Comparison of ENCODE assay signal across 25 cellular contexts in the genomic region with DNA sequence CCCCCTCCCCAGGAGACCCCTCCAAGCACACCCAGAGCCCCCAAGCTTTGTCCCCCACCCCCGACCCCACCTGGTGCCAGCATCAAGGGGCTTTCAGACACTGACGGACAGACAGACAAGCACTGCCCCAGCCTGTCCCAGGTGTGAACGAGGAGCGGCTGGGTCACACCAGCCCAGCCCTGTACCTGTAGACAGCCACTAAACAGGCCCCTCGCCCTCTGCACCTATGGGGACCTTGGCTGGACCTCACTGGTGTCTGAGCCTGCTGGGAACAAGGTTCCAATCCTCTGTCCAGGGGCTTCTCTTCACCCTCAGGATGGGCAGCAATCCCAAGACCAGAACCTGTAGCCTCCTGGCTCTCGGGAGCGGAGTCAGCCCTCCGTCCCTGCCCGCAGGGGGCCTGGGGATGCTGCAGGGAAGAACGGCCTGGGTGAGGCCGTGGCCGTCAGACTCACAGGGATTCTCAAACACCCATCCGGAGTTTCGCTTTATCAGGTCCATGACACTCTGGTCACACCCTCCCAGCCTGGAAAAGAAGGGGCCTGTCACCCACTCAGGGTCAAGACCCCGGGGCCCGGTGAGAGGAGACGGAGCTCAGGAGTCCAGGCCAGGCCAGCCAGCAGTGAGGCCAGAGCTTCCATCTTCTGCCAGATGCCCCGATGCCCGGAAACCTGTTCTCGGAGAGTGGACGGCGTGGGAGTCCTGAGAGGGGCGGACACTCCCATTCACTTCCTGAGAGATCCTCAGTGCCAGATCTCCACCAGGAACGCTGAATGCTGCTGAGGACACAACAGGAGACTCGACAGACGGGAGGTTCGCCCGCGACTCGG. TPM values are rescaled to one million over a fixed set of nuclear protein-coding genes. Genes with fewer than 3 reads are reported as not detected.
"Had no signal": no experiment of that assay in that cellular context is flagged by ENCODE, and none has a peak within 500 bp of the region (broad histone marks: within the 10 kb centered on the region; RNA-seq: fewer than 3 reads in every experiment).

No MANE protein-coding gene starts in this region.

- FAIRE-seq: frontal cortex, islet of Langerhans, urothelium cell line had no signal

- H3K27ac ChIP-seq: epithelial cell of prostate, prostate gland, thyroid gland, VCaP had no signal

- H3K27me3 ChIP-seq: thyroid gland had no signal

- H3K9me3 ChIP-seq: prostate gland, thyroid gland had no signal

- ATAC-seq: activated CD8-positive, alpha-beta memory T cell treated with anti-CD3 and anti-CD28 coated beads, Interleukin-2, amount 10 ng/mL, durations not matched to agents 7 days and 5 days; activated naive CD8-positive, alpha-beta T cell treated with anti-CD3 and anti-CD28 coated beads, Interleukin-2, amount 50 U/mL, for 24 hours; left lobe of liver; sciatic nerve; T-cell had no signal

- H3K4me3 ChIP-seq: prostate gland, thyroid gland had no signal

- H3K36me3 ChIP-seq: prostate gland, spleen, thyroid gland had no signal

- DNase-seq: activated CD4-positive, alpha-beta T cell treated with anti-CD3 and anti-CD28 coated beads for 1 hour; activated CD4-positive, alpha-beta T cell treated with anti-CD3 and anti-CD28 coated beads, Interleukin-2, amount 50 U/mL, for 4 hours; activated CD8-positive, alpha-beta memory T cell treated with anti-CD3 and anti-CD28 coated beads, Interleukin-2, amount 10 ng/mL, durations not matched to agents 7 days and 5 days; activated naive CD4-positive, alpha-beta T cell treated with anti-CD3 and anti-CD28 coated beads for 36 hours; activated naive CD8-positive, alpha-beta T cell treated with anti-CD3 and anti-CD28 coated beads, Interleukin-2, amount 50 U/mL, for 24 hours; activated T-cell treated with anti-CD3 and anti-CD28 coated beads, Interleukin-2, amount 50 U/mL, for 1 hour; aorta; nephron progenitor cell; spleen; T-cell; T-helper 9 cell; thyroid gland had no signal

RNA-seq across cellular contexts. Expression of a gene that starts 2.7 kb away (rescaled TPM):
- total RNA-seq: activated CD8-positive, alpha-beta memory T cell treated with anti-CD3 and anti-CD28 coated beads, Interleukin-2, amount 10 ng/mL, durations not matched to agents 7 days and 5 days; activated naive CD4-positive, alpha-beta T cell treated with anti-CD3 and anti-CD28 coated beads for 36 hours; activated T-helper 2 cell treated with anti-CD3 and anti-CD28 coated beads, Interferon-gamma antibody, Interleukin-2, Interleukin-4, amounts not matched to agents 10 μg/mL and 5 μg/mL and 100 μg/mL, durations not matched to agents 14 hours and 24 hours and 36 hours; cerebellum; dermis microvascular lymphatic vessel endothelial cell; frontal cortex; left lobe of liver; osteoblast; T-cell had no signal

RNA-seq across cellular contexts. Expression of a gene that starts 2.9 kb away (rescaled TPM):
- total RNA-seq: cerebellum, frontal cortex, osteoblast had no signal

RNA-seq across cellular contexts. Expression of a gene that starts 12.4 kb away (rescaled TPM):
- total RNA-seq: activated CD8-positive, alpha-beta memory T cell treated with anti-CD3 and anti-CD28 coated beads, Interleukin-2, amount 10 ng/mL, durations not matched to agents 7 days and 5 days; activated naive CD4-positive, alpha-beta T cell treated with anti-CD3 and anti-CD28 coated beads for 36 hours; activated T-helper 2 cell treated with anti-CD3 and anti-CD28 coated beads, Interferon-gamma antibody, Interleukin-2, Interleukin-4, amounts not matched to agents 10 μg/mL and 5 μg/mL and 100 μg/mL, durations not matched to agents 14 hours and 24 hours and 36 hours; aorta; cerebellum; dermis microvascular lymphatic vessel endothelial cell; frontal cortex; left lobe of liver; mesenteric fat pad; osteoblast; prostate gland; sciatic nerve had no signal

RNA-seq across cellular contexts. Expression of a gene that starts 18.7 kb away (rescaled TPM):
- total RNA-seq: activated CD8-positive, alpha-beta memory T cell treated with anti-CD3 and anti-CD28 coated beads, Interleukin-2, amount 10 ng/mL, durations not matched to agents 7 days and 5 days; activated naive CD4-positive, alpha-beta T cell treated with anti-CD3 and anti-CD28 coated beads for 36 hours; activated T-helper 2 cell treated with anti-CD3 and anti-CD28 coated beads, Interferon-gamma antibody, Interleukin-2, Interleukin-4, amounts not matched to agents 10 μg/mL and 5 μg/mL and 100 μg/mL, durations not matched to agents 14 hours and 24 hours and 36 hours; aorta; cerebellum; frontal cortex; left lobe of liver; osteoblast; sciatic nerve; T-cell; thyroid gland had no signal
- polyA plus RNA-seq: spleen had no signal

RNA-seq across cellular contexts. Expression of a gene that starts 33.2 kb away (rescaled TPM):
- total RNA-seq: activated CD8-positive, alpha-beta memory T cell treated with anti-CD3 and anti-CD28 coated beads, Interleukin-2, amount 10 ng/mL, durations not matched to agents 7 days and 5 days; osteoblast had no signal
